Comparison of ENCODE assay signal across 8 cellular contexts in genomic region chr14:54676822-54677708, GRCh38.
A peak's percentile ranks its signal among the peaks of the same experiment; 100 is the strongest.
DNase-seq lines count a peak whose midpoint lies in the region; ATAC-seq and TF ChIP-seq lines count a peak whose summit lies in the region.

No MANE protein-coding gene starts in this region.

- no peaks in the 10 kb centered on the region for H3K9me3 ChIP-seq in skeletal muscle satellite cell (replicated peaks; ENCODE audit: low read length)

- ATAC-seq in GM18517 (IDR thresholded peaks at IDR 0.05; ENCODE audit: unreplicated experiment) (no peak), GM21381 (IDR thresholded peaks at IDR 0.05; ENCODE audit: unreplicated experiment) (no peak)

- no peaks in the 10 kb centered on the region for H3K27me3 ChIP-seq in skeletal muscle satellite cell (ENCODE audit: control insufficient read depth, insufficient read depth, low read length)

- peaks cover 42% of the 10 kb centered on the region for H3K4me1 ChIP-seq in skeletal muscle satellite cell (ENCODE audit: control insufficient read depth, insufficient read depth, low read length)

- peak overlapping the region; percentile 67 for H3K4me2 ChIP-seq in skeletal muscle satellite cell (ENCODE audit: low read length)

- no peak for TF ChIP-seq CTCF in astrocyte of the spinal cord (IDR thresholded peaks at IDR 0.05; ENCODE audit: low read depth, low read length)

- H3K4me3 ChIP-seq in astrocyte of the spinal cord (ENCODE audit: low read depth, low read length) (peak overlapping the region; percentile 15), skeletal muscle satellite cell (ENCODE audit: low read length) (peak overlapping the region; percentile 32)

- H3K36me3 ChIP-seq in skeletal muscle satellite cell (ENCODE audit: insufficient read depth, low read length) = no peaks in the 10 kb centered on the region

- H3K9ac ChIP-seq in skeletal muscle satellite cell (ENCODE audit: low read depth, low read length) = peak overlapping the region; percentile 63

- in situ Hi-C loops in astrocyte of the spinal cord (cut with HindIII; ENCODE audit: low sequenced_read_pairs) = no loop called here

- DNase-seq in HCEC 1CT (peak; percentile 91), astrocyte of the spinal cord (ENCODE audit: low read depth, low spot score) (peak; percentile 98), iPS DF 4.7 (ENCODE audit: extremely low read depth, low spot score) (peak; percentile 84), SKM-1 treated with dmso at 0.1 percent for 144 hours (lab: John Stamatoyannopoulos, UW; ENCODE audit: unreplicated experiment) (no peak), NOMO-1 treated with dmso at 0.1 percent for 144 hours (lab: John Stamatoyannopoulos, UW; ENCODE audit: unreplicated experiment) (no peak)

Comparison
In these comparisons a context has a peak if more than half of its experiments do, and no peak if none do; other contexts are left out.
1. DNase-seq: peak in HCEC 1CT (single experiment), astrocyte of the spinal cord (single experiment) and iPS DF 4.7 (single experiment); none in SKM-1 treated with dmso at 0.1 percent for 144 hours (single experiment) and NOMO-1 treated with dmso at 0.1 percent for 144 hours (single experiment).